8 cellular contexts compared by ENCODE assay signal in genomic region chr21:45130324-45130774, GRCh38. TPM values are rescaled to one million over a fixed set of nuclear protein-coding genes. Genes with fewer than 3 reads are reported as not detected.
DNase-seq lines count a peak whose midpoint lies in the region; ATAC-seq and TF ChIP-seq lines count a peak whose summit lies in the region.

No MANE protein-coding gene starts in this region.

- no peaks in the 10 kb centered on the region for H3K9me3 ChIP-seq in left ventricle myocardium inferior (replicated peaks)

- DNase-seq in HS-27A (ENCODE audit: low read depth) (peak; percentile 57), left ventricle myocardium inferior (no peak), superior temporal gyrus (ENCODE audit: extremely low spot score) (peak; percentile 60), progenitor cell of endocrine pancreas (ENCODE audit: low spot score, unreplicated experiment) (no peak)
- DNase-seq in effector CD8-positive, alpha-beta T cell (lab: John Stamatoyannopoulos, UW): no peak

- no peaks in the 10 kb centered on the region for H3K27me3 Mint-ChIP-seq in progenitor cell of endocrine pancreas

- H3K4me1 ChIP-seq in left ventricle myocardium inferior: peaks cover 78% of the 10 kb centered on the region

- no peaks in the 10 kb centered on the region for H3K36me3 Mint-ChIP-seq in progenitor cell of endocrine pancreas (ENCODE audit: insufficient read depth)

- no peak for TF ChIP-seq CTCF in WI38 (IDR thresholded peaks at IDR 0.05; ENCODE audit: low read depth, low read length)
- no peak for TF ChIP-seq CTCF in left ventricle myocardium inferior (IDR thresholded peaks at IDR 0.05; ENCODE audit: borderline replicate concordance)
- TF ChIP-seq CTCF in progenitor cell of endocrine pancreas (IDR thresholded peaks at IDR 0.05; ENCODE audit: unreplicated experiment): no peak

- no peaks in the 10 kb centered on the region for H3K4me1 Mint-ChIP-seq in progenitor cell of endocrine pancreas (ENCODE audit: low read depth)

- no peak overlapping the region for H3K4me3 Mint-ChIP-seq in progenitor cell of endocrine pancreas (ENCODE audit: low read depth)

- no peaks in the 10 kb centered on the region for H3K27me3 ChIP-seq in left ventricle myocardium inferior (ENCODE audit: low read depth)

- no peaks in the 10 kb centered on the region for H3K9me3 Mint-ChIP-seq in progenitor cell of endocrine pancreas (ENCODE audit: low read depth)

- intact Hi-C loops in left ventricle myocardium inferior (cut with micrococcal nuclease): loop anchor here (5.0 kb wide), 1 partner anchor 58 kb away; the partner anchor contains the start of gene ADARB1

- ATAC-seq in HG02938 (IDR thresholded peaks at IDR 0.05; ENCODE audit: unreplicated experiment) (no peak), HG02678 (IDR thresholded peaks at IDR 0.05; ENCODE audit: unreplicated experiment) (no peak)

- H3K4me3 ChIP-seq in WI38 (ENCODE audit: low read depth, low read length): peak overlapping the region; percentile 45
- H3K4me3 ChIP-seq in left ventricle myocardium inferior: peak overlapping the region; percentile 44

- peak overlapping the region; percentile 81 for H3K27ac ChIP-seq in left ventricle myocardium inferior (replicated peaks)

- no peaks in the 10 kb centered on the region for H3K36me3 ChIP-seq in left ventricle myocardium inferior

- no peak overlapping the region for H3K27ac Mint-ChIP-seq in progenitor cell of endocrine pancreas

RNA-seq across cellular contexts. Expression of gene ADARB1, which starts 56.0 kb away (rescaled TPM):
- total RNA-seq in left ventricle myocardium inferior (15.5 TPM), progenitor cell of endocrine pancreas (17.0 and 19.1 TPM in 2 replicates)

Comparison
In these comparisons a context has a peak if more than half of its experiments do, and no peak if none do; other contexts are left out.
1. DNase-seq: peak in HS-27A (single experiment) and superior temporal gyrus (single experiment); none in left ventricle myocardium inferior (single experiment), progenitor cell of endocrine pancreas (single experiment) and effector CD8-positive, alpha-beta T cell (single experiment).